9 cellular contexts compared by ENCODE assay signal in genomic region chr6:7188492-7188891, GRCh38.
DNase-seq lines count a peak whose midpoint lies in the region; ATAC-seq and TF ChIP-seq lines count a peak whose summit lies in the region.
"Had no signal": no experiment of that assay in that cellular context is flagged by ENCODE, and none has a peak within 500 bp of the region (broad histone marks: within the 10 kb centered on the region; RNA-seq: fewer than 3 reads in every experiment).

No MANE protein-coding gene starts in this region.

- H3K27ac Mint-ChIP-seq in activated CD4-positive, alpha-beta T cell treated with anti-CD3 and anti-CD28 coated beads for 36 hours = peak overlapping the region; percentile 51
- peak overlapping the region; percentile 89 for H3K27ac Mint-ChIP-seq in stimulated activated naive B cell treated with anti-CD40 and anti-IgM and Interleukin-4, amounts not matched to agents 10 μg/mL and 1 μg/mL and 100 μg/mL, for 72 hours

- CTCF ChIA-PET in activated CD4-positive, alpha-beta T cell treated with anti-CD3 and anti-CD28 coated beads for 36 hours (lab: Charles Lee) = no interaction called here
- CTCF ChIA-PET in HEK293T (lab: Yijun Ruan, JAX) = no interaction called here

- intact Hi-C loops in activated CD4-positive, alpha-beta T cell treated with anti-CD3 and anti-CD28 coated beads for 36 hours (cut with DNase I, micrococcal nuclease) = no loop called here

- H3K27me3 Mint-ChIP-seq in activated CD4-positive, alpha-beta T cell treated with anti-CD3 and anti-CD28 coated beads for 36 hours = no peaks in the 10 kb centered on the region
- H3K27me3 Mint-ChIP-seq in stimulated activated naive B cell treated with anti-CD40 and anti-IgM and Interleukin-4, amounts not matched to agents 10 μg/mL and 1 μg/mL and 100 μg/mL, for 72 hours = no peaks in the 10 kb centered on the region

- H3K36me3 ChIP-seq in effector memory CD4-positive, alpha-beta T cell (ENCODE audit: control insufficient read depth, insufficient read depth, low read length) = peaks cover 38% of the 10 kb centered on the region

- no peaks in the 10 kb centered on the region for H3K9me3 ChIP-seq in effector memory CD4-positive, alpha-beta T cell (ENCODE audit: control insufficient read depth, low read length)

- peak; percentile 30 for ATAC-seq in activated CD4-positive, alpha-beta T cell treated with anti-CD3 and anti-CD28 coated beads for 36 hours
- peak; percentile 93 for ATAC-seq in HG02852 (IDR thresholded peaks at IDR 0.05; ENCODE audit: unreplicated experiment)
- peak; percentile 98 to 99 for ATAC-seq in stimulated activated naive B cell treated with anti-CD40 and anti-IgM and Interleukin-4, amounts not matched to agents 10 μg/mL and 1 μg/mL and 100 μg/mL, for 72 hours (replicated peaks)

- no peaks in the 10 kb centered on the region for H3K27me3 ChIP-seq in effector memory CD4-positive, alpha-beta T cell (replicated peaks; ENCODE audit: control insufficient read depth, insufficient read depth, low read length, poor library complexity, severe bottlenecking)

- peaks cover 37% of the 10 kb centered on the region for H3K36me3 Mint-ChIP-seq in activated CD4-positive, alpha-beta T cell treated with anti-CD3 and anti-CD28 coated beads for 36 hours (ENCODE audit: low read depth)
- H3K36me3 Mint-ChIP-seq in stimulated activated naive B cell treated with anti-CD40 and anti-IgM and Interleukin-4, amounts not matched to agents 10 μg/mL and 1 μg/mL and 100 μg/mL, for 72 hours = peaks cover 49 to 80% of the 10 kb centered on the region in 2 donors

- H3K9me3 Mint-ChIP-seq in activated CD4-positive, alpha-beta T cell treated with anti-CD3 and anti-CD28 coated beads for 36 hours (ENCODE audit: low read depth) = no peaks in the 10 kb centered on the region
- H3K9me3 Mint-ChIP-seq in stimulated activated naive B cell treated with anti-CD40 and anti-IgM and Interleukin-4, amounts not matched to agents 10 μg/mL and 1 μg/mL and 100 μg/mL, for 72 hours = no peaks in the 10 kb centered on the region

- no peak overlapping the region for H3K4me3 ChIP-seq in effector memory CD4-positive, alpha-beta T cell (ENCODE audit: insufficient read depth, low read depth, low read length, poor library complexity, severe bottlenecking)

- no peak overlapping the region for H3K4me3 Mint-ChIP-seq in activated CD4-positive, alpha-beta T cell treated with anti-CD3 and anti-CD28 coated beads for 36 hours
- peak overlapping the region; percentile 30 to 47 for H3K4me3 Mint-ChIP-seq in stimulated activated naive B cell treated with anti-CD40 and anti-IgM and Interleukin-4, amounts not matched to agents 10 μg/mL and 1 μg/mL and 100 μg/mL, for 72 hours

- peak; percentile 21 for DNase-seq in activated CD4-positive, alpha-beta T cell treated with anti-CD3 and anti-CD28 coated beads for 36 hours
- no peak for DNase-seq in activated CD4-positive, alpha-beta T cell treated with anti-CD3 and anti-CD28 coated beads, Interleukin-2, amount 50 U/mL, for 48 hours
- DNase-seq in NOMO-1 (lab: John Stamatoyannopoulos, UW; ENCODE audit: unreplicated experiment in 2 of 2) (peak; percentile 75 to 96), NCI-H2107 (lab: John Stamatoyannopoulos, UW) (no peak), HEK293T (ENCODE audit: extremely low spot score) (no peak)
- peak; percentile 48 for DNase-seq in stimulated activated naive B cell treated with anti-CD40 and anti-IgM and Interleukin-4, amounts not matched to agents 10 μg/mL and 1 μg/mL and 100 μg/mL, for 72 hours
- DNase-seq in effector memory CD4-positive, alpha-beta T cell = no peak

- no peaks in the 10 kb centered on the region for H3K4me1 ChIP-seq in effector memory CD4-positive, alpha-beta T cell (ENCODE audit: control insufficient read depth, insufficient read depth, low read length, poor library complexity, severe bottlenecking)

- POLR2A ChIA-PET in activated CD4-positive, alpha-beta T cell treated with anti-CD3 and anti-CD28 coated beads for 36 hours (lab: Charles Lee) = no interaction called here
- POLR2A ChIA-PET in HEK293T (lab: Yijun Ruan, JAX) = no interaction called here

- no peak overlapping the region for H3K27ac ChIP-seq in effector memory CD4-positive, alpha-beta T cell (ENCODE audit: insufficient read depth, low read length, poor library complexity, severe bottlenecking)
- H3K27ac ChIP-seq: 22Rv1 had no signal

- peaks cover 2% of the 10 kb centered on the region for H3K4me1 Mint-ChIP-seq in activated CD4-positive, alpha-beta T cell treated with anti-CD3 and anti-CD28 coated beads for 36 hours
- H3K4me1 Mint-ChIP-seq in stimulated activated naive B cell treated with anti-CD40 and anti-IgM and Interleukin-4, amounts not matched to agents 10 μg/mL and 1 μg/mL and 100 μg/mL, for 72 hours = peaks cover 11 to 38% of the 10 kb centered on the region in 2 donors

TF ChIP-seq in HEK293T, 16 proteins besides CTCF, POLR2A, EP300 and RAD21:
- TF ChIP-seq SP1 (IDR thresholded peaks at IDR 0.05) (no peak), L3MBTL2 (conservative IDR thresholded peaks at IDR 0.05) (no peak), NFRKB (IDR thresholded peaks at IDR 0.05) (no peak), LEF1 (IDR thresholded peaks at IDR 0.05; ENCODE audit: borderline replicate concordance) (no peak), TARDBP (IDR thresholded peaks at IDR 0.05) (no peak), ARNT (IDR thresholded peaks at IDR 0.05) (no peak)

Comparison
In these comparisons a context has a peak if more than half of its experiments do, and no peak if none do; other contexts are left out.
1. DNase-seq: peak in activated CD4-positive, alpha-beta T cell treated with anti-CD3 and anti-CD28 coated beads for 36 hours (single experiment), NOMO-1 (2 of 2) and stimulated activated naive B cell treated with anti-CD40 and anti-IgM and Interleukin-4, amounts not matched to agents 10 μg/mL and 1 μg/mL and 100 μg/mL, for 72 hours (single experiment); none in activated CD4-positive, alpha-beta T cell treated with anti-CD3 and anti-CD28 coated beads, Interleukin-2, amount 50 U/mL, for 48 hours (0 of 2), effector memory CD4-positive, alpha-beta T cell (0 of 3), NCI-H2107 (single experiment) and HEK293T (single experiment).
2. ATAC-seq: peak in every context shown above with its lines; median percentile 98 in stimulated activated naive B cell treated with anti-CD40 and anti-IgM and Interleukin-4, amounts not matched to agents 10 μg/mL and 1 μg/mL and 100 μg/mL, for 72 hours; 93 in HG02852; 30 in activated CD4-positive, alpha-beta T cell treated with anti-CD3 and anti-CD28 coated beads for 36 hours.